26 cellular contexts compared by ENCODE assay signal in genomic region chr5:165187815-165188214, GRCh38.
DNase-seq lines count a peak whose midpoint lies in the region; ATAC-seq lines count a peak whose summit lies in the region.
"Had no signal": no experiment of that assay in that cellular context is flagged by ENCODE, and none has a peak within 500 bp of the region (broad histone marks: within the 10 kb centered on the region; RNA-seq: fewer than 3 reads in every experiment).

No MANE protein-coding gene starts in this region.

- peak overlapping the region; percentile 69 for H3K4me2 ChIP-seq in BLaER1

- H4K20me1 ChIP-seq in BLaER1, result no peaks in the 10 kb centered on the region

- H3K4me3 ChIP-seq in BLaER1, result no peak overlapping the region
- H3K4me3 ChIP-seq: GM12878, GM23248 had no signal

- no peak overlapping the region for H3K9ac ChIP-seq in BLaER1
- H3K9ac ChIP-seq: GM23248 had no signal

- peak overlapping the region; percentile 80; the same call in 1 of the 2 replicates for H3K27ac ChIP-seq in BLaER1
- H3K27ac ChIP-seq: GM23248, RWPE1 had no signal

- peaks cover 49% of the 10 kb centered on the region for H3K4me1 ChIP-seq in BLaER1
- H3K4me1 ChIP-seq: Caco-2 had no signal

- no peaks in the 10 kb centered on the region for H3K36me3 ChIP-seq in BLaER1

- DNase-seq in Kasumi-1 (lab: John Stamatoyannopoulos, UW) (peak; percentile 38 to 60), NOMO-1 treated with DMSO at 0.1 percent for 48 hours (lab: John Stamatoyannopoulos, UW; ENCODE audit: unreplicated experiment) (peak; percentile 45), SKM-1 (lab: John Stamatoyannopoulos, UW; ENCODE audit: unreplicated experiment) (peak; percentile 27), AG08395 (ENCODE audit: low spot score) (no peak), hepatic stellate cell (ENCODE audit: low spot score) (no peak)
- DNase-seq: Caco-2; CD4-positive, alpha-beta memory T cell; DMS 273 treated with DMSO at 0.1 percent for 48 hours; DMS79 treated with DMSO at 0.1 percent for 48 hours; GM23248; H9; HFFc6; IMR-90; NCI-H1092 treated with DMSO at 0.1 percent for 48 hours; NCI-H1436 treated with DMSO at 0.1 percent for 48 hours; NCI-H2029 treated with DMSO at 0.1 percent for 48 hours; NCI-H345; NCI-H524; NCI-H82; SHP77 treated with DMSO at 0.1 percent for 48 hours had no signal

- no peaks in the 10 kb centered on the region for H3K27me3 ChIP-seq in BLaER1

- ATAC-seq in HG03378 (IDR thresholded peaks at IDR 0.05; ENCODE audit: unreplicated experiment) (no peak), GM19324 (IDR thresholded peaks at IDR 0.05; ENCODE audit: low FRiP score, unreplicated experiment) (no peak)
- ATAC-seq: GM12878, SK-N-SH treated with all-trans-retinoic acid at 6 μM for 48 hours had no signal

- peaks cover 19% of the 10 kb centered on the region for H3K9me3 ChIP-seq in BLaER1
- H3K9me3 ChIP-seq: Caco-2 had no signal

Comparison
In these comparisons a context has a peak if more than half of its experiments do, and no peak if none do; other contexts are left out.
1. DNase-seq: peak in Kasumi-1 (2 of 2), NOMO-1 treated with DMSO at 0.1 percent for 48 hours (single experiment) and SKM-1 (single experiment); none in AG08395 (single experiment) and hepatic stellate cell (single experiment).